ENCODE assay signal across 1 cellular context in genomic region chr12:95181103-95181502, GRCh38.
TF ChIP-seq lines count a peak whose summit lies in the region.

No MANE protein-coding gene starts in this region.

TF ChIP-seq in K562, 482 proteins besides CTCF, POLR2A, EP300 and RAD21 (continued from another document and continues in another):
- TF ChIP-seq MLLT1 (IDR thresholded peaks at IDR 0.05) = 0 out of 4 replicates have a peak, but pooled peaks of 1 of the 2 experiments have one; percentile 16
- TF ChIP-seq SMAD4 (CRISPR knock-in tag; conservative IDR thresholded peaks at IDR 0.05) = peak; percentile 38; the same call in 1 of the 2 replicates
- TF ChIP-seq MYC (IDR thresholded peaks at IDR 0.05; ENCODE audit: low read depth, low read length) = 0 out of 2 replicates have a peak, but pooled peaks have one; percentile 41
- no peak for TF ChIP-seq MYC (CRISPR knock-in tag; IDR thresholded peaks at IDR 0.05; ENCODE audit: borderline replicate concordance, low read depth)
- no peak for TF ChIP-seq RBM25 (IDR thresholded peaks at IDR 0.05; ENCODE audit: low read depth, low read length, severe bottlenecking)
- no peak for TF ChIP-seq TRIM28 (IDR thresholded peaks at IDR 0.05)
- TF ChIP-seq L3MBTL2 (IDR thresholded peaks at IDR 0.05) = peak; percentile 46
- peak; percentile 78; the same call in 1 of the 2 replicates for TF ChIP-seq EHMT2 (IDR thresholded peaks at IDR 0.05)
- peak; percentile 84 for TF ChIP-seq CREM (IDR thresholded peaks at IDR 0.05; ENCODE audit: low read depth)
- no peak for TF ChIP-seq ZNF140 (CRISPR knock-in tag; IDR thresholded peaks at IDR 0.05)
- TF ChIP-seq DPF2 (IDR thresholded peaks at IDR 0.05) = 0 out of 2 replicates have a peak, but pooled peaks have one; percentile 58
- TF ChIP-seq YY1 (IDR thresholded peaks at IDR 0.05; ENCODE audit: borderline replicate concordance in 1 of 3, control insufficient read depth in 1 of 3, extremely low read depth in 1 of 3, insufficient read depth in 3 of 3, insufficient read length in 1 of 3, insufficient replicate concordance in 2 of 3, low read depth in 1 of 3, low read length in 2 of 3) = no peak
- 0 out of 4 replicates have a peak, but pooled peaks of 1 of the 2 experiments have one; percentile 24 for TF ChIP-seq MNT (conservative IDR thresholded peaks at IDR 0.05)
- TF ChIP-seq PKNOX1 (IDR thresholded peaks at IDR 0.05) = 0 out of 2 replicates have a peak, but pooled peaks have one; percentile 16
- peak; percentile 59; the same call in 1 of the 2 replicates for TF ChIP-seq ZBTB12 (CRISPR knock-in tag; IDR thresholded peaks at IDR 0.05)
- no peak for TF ChIP-seq ZNF311 (CRISPR knock-in tag; IDR thresholded peaks at IDR 0.05)
- TF ChIP-seq RCOR1 (IDR thresholded peaks at IDR 0.05; ENCODE audit: borderline replicate concordance in 1 of 2, low read depth in 2 of 2, low read length in 2 of 2) = peak in 1 of 2 experiments; percentile 63; a peak in 1 of 4 replicates
- TF ChIP-seq GTF2B (IDR thresholded peaks at IDR 0.05; ENCODE audit: extremely low read depth, insufficient read length) = no peak
- TF ChIP-seq ZFP91 (CRISPR knock-in tag; IDR thresholded peaks at IDR 0.05) = no peak
- TF ChIP-seq ARNT (IDR thresholded peaks at IDR 0.05) = 0 out of 4 replicates have a peak, but pooled peaks of 1 of the 2 experiments have one; percentile 11
- 0 out of 2 replicates have a peak, but pooled peaks have one; percentile 27 for TF ChIP-seq LEF1 (IDR thresholded peaks at IDR 0.05)
- TF ChIP-seq ZBTB11 (CRISPR knock-in tag; IDR thresholded peaks at IDR 0.05) = no peak
- TF ChIP-seq ZNF253 (CRISPR knock-in tag; conservative IDR thresholded peaks at IDR 0.05) = no peak
- TF ChIP-seq TCF15 (CRISPR knock-in tag; IDR thresholded peaks at IDR 0.05) = no peak
- peak; percentile 60 for TF ChIP-seq TEAD4 (IDR thresholded peaks at IDR 0.05; ENCODE audit: low read length)
- no peak for TF ChIP-seq TEAD4 (CRISPR knock-in tag; IDR thresholded peaks at IDR 0.05; ENCODE audit: borderline replicate concordance)
- TF ChIP-seq MITF (IDR thresholded peaks at IDR 0.05) = peak; percentile 61; the same call in 1 of the 2 replicates
- TF ChIP-seq ATF7 (IDR thresholded peaks at IDR 0.05) = peak; percentile 54; the same call in 1 of the 2 replicates
- no peak for TF ChIP-seq KAT2B (IDR thresholded peaks at IDR 0.05; ENCODE audit: low read depth, low read length)
- TF ChIP-seq ZNF592 (IDR thresholded peaks at IDR 0.05) = peak; percentile 44; the same call in 1 of the 2 replicates
- no peak for TF ChIP-seq RHOXF2B (CRISPR knock-in tag; conservative IDR thresholded peaks at IDR 0.05)
- TF ChIP-seq CTCFL (IDR thresholded peaks at IDR 0.05; ENCODE audit: borderline replicate concordance, insufficient read depth, low read depth, low read length, poor library complexity, severe bottlenecking) = no peak
- peak; percentile 69 to 84; a peak in 3 of 4 replicates for TF ChIP-seq FOXA3 (CRISPR knock-in tag; conservative IDR thresholded peaks at IDR 0.05 in 1 of 2, IDR thresholded peaks at IDR 0.05 in 1 of 2)
- TF ChIP-seq FOSL1 (tag; conservative IDR thresholded peaks at IDR 0.05) = peak; percentile 22; the same call in 1 of the 2 replicates
- TF ChIP-seq MTF1 (CRISPR knock-in tag; IDR thresholded peaks at IDR 0.05; ENCODE audit: borderline replicate concordance) = no peak
